1 cellular context compared by ENCODE assay signal in genomic region chrX:54509401-54509800, GRCh38.
TF ChIP-seq lines count a peak whose summit lies in the region.

No MANE protein-coding gene starts in this region.

TF ChIP-seq in IMR-90, 13 proteins besides CTCF, POLR2A, EP300 and RAD21 (continued from another document):
- TF ChIP-seq FOS (IDR thresholded peaks at IDR 0.05; ENCODE audit: low read depth, low read length) = no peak
- TF ChIP-seq USF2 (IDR thresholded peaks at IDR 0.05; ENCODE audit: low read depth, low read length) = no peak
- no peak for TF ChIP-seq BHLHE40 (IDR thresholded peaks at IDR 0.05; ENCODE audit: low read depth, low read length)
- no peak for TF ChIP-seq RCOR1 (IDR thresholded peaks at IDR 0.05; ENCODE audit: insufficient replicate concordance, low read length)
- TF ChIP-seq ELK1 (IDR thresholded peaks at IDR 0.05; ENCODE audit: borderline replicate concordance, low read depth, low read length) = no peak
- TF ChIP-seq SMC3 (IDR thresholded peaks at IDR 0.05; ENCODE audit: low read depth, low read length) = no peak
- TF ChIP-seq CEBPB (IDR thresholded peaks at IDR 0.05; ENCODE audit: low read depth, low read length) = no peak
- no peak for TF ChIP-seq MXI1 (IDR thresholded peaks at IDR 0.05; ENCODE audit: borderline replicate concordance, low read depth, low read length)
- TF ChIP-seq MAZ (IDR thresholded peaks at IDR 0.05; ENCODE audit: borderline replicate concordance, low read depth, low read length) = no peak
- TF ChIP-seq MAFK (IDR thresholded peaks at IDR 0.05; ENCODE audit: low read depth, low read length) = no peak
- no peak for TF ChIP-seq CHD1 (IDR thresholded peaks at IDR 0.05; ENCODE audit: low read depth, low read length)
